10 cellular contexts compared by ENCODE assay signal in genomic region chr12:48053883-48054282, GRCh38. TPM values are rescaled to one million over a fixed set of nuclear protein-coding genes. Genes with fewer than 3 reads are reported as not detected.
"Had no signal": no experiment of that assay in that cellular context is flagged by ENCODE, and none has a peak within 500 bp of the region (broad histone marks: within the 10 kb centered on the region; RNA-seq: fewer than 3 reads in every experiment).

No MANE protein-coding gene starts in this region.

- H3K4me3 Mint-ChIP-seq: GM23338, H9, HFFc6 had no signal

- ATAC-seq: GM23338, HCT116 had no signal

- H3K27ac Mint-ChIP-seq: GM23338, H9, HFFc6 had no signal

- H3K9me3 Mint-ChIP-seq: GM23338, H9 had no signal

- H3K27ac ChIP-seq: GM23248 had no signal

- H3K9me3 ChIP-seq: HAP-1 had no signal

- H3K4me3 ChIP-seq: GM23248, GM23338, HAP-1 had no signal

- DNase-seq: GM23248, GOT3, H7, H9, HCEC 1CT, HFFc6 had no signal

- H3K4me1 Mint-ChIP-seq: GM23338, H9 had no signal

RNA-seq across cellular contexts. Expression of gene COL2A1, which starts 49.6 kb away (rescaled TPM):
- total RNA-seq: GM23248, H4, HFFc6 had no signal
